In the genomic region with DNA sequence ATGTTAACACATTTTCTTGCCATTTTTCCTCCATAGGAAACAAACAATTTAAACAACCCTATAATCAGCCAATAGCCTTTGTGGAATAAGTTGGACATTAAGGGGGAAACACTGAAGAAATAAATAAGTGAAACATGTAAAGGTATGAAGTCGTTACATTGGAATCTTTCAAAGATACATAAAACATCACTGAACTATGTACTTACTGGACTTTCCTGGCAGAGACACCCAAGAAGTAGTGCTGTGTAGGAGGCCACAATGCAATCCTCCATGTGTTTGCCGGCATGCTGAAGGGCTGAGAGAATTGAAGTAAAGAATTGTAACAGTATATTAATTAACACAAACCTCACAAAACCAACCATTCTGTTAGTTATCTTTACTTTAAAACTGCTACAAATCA, we compare ENCODE assay signal across 26 cellular contexts.
DNase-seq lines count a peak whose midpoint lies in the region; ATAC-seq and TF ChIP-seq lines count a peak whose summit lies in the region.
"Had no signal": no experiment of that assay in that cellular context is flagged by ENCODE, and none has a peak within 500 bp of the region (broad histone marks: within the 10 kb centered on the region; RNA-seq: fewer than 3 reads in every experiment).

No MANE protein-coding gene starts in this region.

- H3K9me3 ChIP-seq in T-helper 17 cell (ENCODE audit: control insufficient read depth, low read length, poor library complexity, severe bottlenecking) = no peaks in the 10 kb centered on the region
- H3K9me3 ChIP-seq: BLaER1, ovary, sigmoid colon, SJCRH30, tibial nerve had no signal

- ATAC-seq in T-helper 17 cell (no peak), HG03039 (IDR thresholded peaks at IDR 0.05; ENCODE audit: unreplicated experiment) (no peak)
- ATAC-seq: activated CD8-positive, alpha-beta T cell treated with anti-CD3 and anti-CD28 coated beads for 36 hours; PC-3 had no signal

- TF ChIP-seq CTCF in fibroblast of mammary gland (conservative IDR thresholded peaks at IDR 0.05; ENCODE audit: control insufficient read depth, insufficient read depth, low read depth, low read length) = no peak

- peaks cover 5% of the 10 kb centered on the region for H3K36me3 Mint-ChIP-seq in T-helper 17 cell (ENCODE audit: low read depth)

- H3K27me3 Mint-ChIP-seq in T-helper 17 cell = no peaks in the 10 kb centered on the region
- H3K27me3 Mint-ChIP-seq: activated CD8-positive, alpha-beta T cell treated with anti-CD3 and anti-CD28 coated beads for 36 hours; activated naive CD4-positive, alpha-beta T cell treated with anti-CD3 and anti-CD28 coated beads, Interleukin-2, amount 50 U/mL, for 24 hours; activated T-cell treated with anti-CD3 and anti-CD28 coated beads, Interleukin-2, amount 50 U/mL, for 24 hours; brain; stimulated activated naive CD8-positive, alpha-beta T cell treated with anti-CD3 and anti-CD28 coated beads, Interleukin-15, Interleukin-2, amounts not matched to agents 100 ng/mL and 50 ng/mL, for 24 hours had no signal

- H3K4me3 Mint-ChIP-seq in T-helper 17 cell = no peak overlapping the region
- H3K4me3 Mint-ChIP-seq: activated CD8-positive, alpha-beta T cell treated with anti-CD3 and anti-CD28 coated beads for 36 hours; activated naive CD4-positive, alpha-beta T cell treated with anti-CD3 and anti-CD28 coated beads, Interleukin-2, amount 50 U/mL, for 24 hours; activated T-cell treated with anti-CD3 and anti-CD28 coated beads, Interleukin-2, amount 50 U/mL, for 24 hours; brain; stimulated activated naive CD8-positive, alpha-beta T cell treated with anti-CD3 and anti-CD28 coated beads, Interleukin-15, Interleukin-2, amounts not matched to agents 100 ng/mL and 50 ng/mL, for 24 hours had no signal

- intact Hi-C loops in posterior cingulate gyrus (cut with DNase I) = no loop called here

- H3K4me3 ChIP-seq in fibroblast of mammary gland (ENCODE audit: control insufficient read depth, low read depth, low read length) = no peak overlapping the region
- H3K4me3 ChIP-seq: BLaER1, lung, ovary, sigmoid colon, SJCRH30, tibial nerve had no signal

- peaks cover 20% of the 10 kb centered on the region for H3K4me1 Mint-ChIP-seq in T-helper 17 cell

- DNase-seq in Caki2 (ENCODE audit: low read depth) = peak; percentile 29
- DNase-seq in T-helper 17 cell = no peak
- peak; percentile 47 for DNase-seq in fibroblast of mammary gland (ENCODE audit: low read depth)
- peak; percentile 54 for DNase-seq in non-pigmented ciliary epithelial cell (ENCODE audit: low read depth)
- no peak for DNase-seq in posterior cingulate gyrus
- DNase-seq in dermis blood vessel endothelial cell = no peak
- no peak for DNase-seq in NCI-H2029 (lab: John Stamatoyannopoulos, UW)
- DNase-seq: activated CD4-positive, CD25-positive, alpha-beta regulatory T cell; activated CD8-positive, alpha-beta T cell treated with anti-CD3 and anti-CD28 coated beads for 36 hours; activated T-cell treated with anti-CD3 and anti-CD28 coated beads, Interleukin-2, amount 50 U/mL, for 24 hours; H7; head of caudate nucleus; NCI-H1694; ovary; PC-3; sigmoid colon; SJCRH30; stimulated activated CD4-positive, alpha-beta T cell treated with anti-CD3 and anti-CD28 coated beads, Interleukin-2, amount 100 ng/mL, for 24 hours; T-helper 9 cell had no signal

- in situ Hi-C loops in Caki2 (cut with HindIII; ENCODE audit: low pct_unique_long_range_greater_than_20kb, low sequenced_read_pairs) = no loop called here

- H3K27ac Mint-ChIP-seq in T-helper 17 cell = peak overlapping the region; percentile 11
- H3K27ac Mint-ChIP-seq: activated naive CD4-positive, alpha-beta T cell treated with anti-CD3 and anti-CD28 coated beads, Interleukin-2, amount 50 U/mL, for 24 hours had no signal

Comparison
In these comparisons a context has a peak if more than half of its experiments do, and no peak if none do; other contexts are left out.
1. DNase-seq: peak in Caki2 (single experiment), fibroblast of mammary gland (single experiment) and non-pigmented ciliary epithelial cell (single experiment); none in T-helper 17 cell (0 of 3), posterior cingulate gyrus (0 of 10), dermis blood vessel endothelial cell (single experiment) and NCI-H2029 (single experiment).